In the genomic region with DNA sequence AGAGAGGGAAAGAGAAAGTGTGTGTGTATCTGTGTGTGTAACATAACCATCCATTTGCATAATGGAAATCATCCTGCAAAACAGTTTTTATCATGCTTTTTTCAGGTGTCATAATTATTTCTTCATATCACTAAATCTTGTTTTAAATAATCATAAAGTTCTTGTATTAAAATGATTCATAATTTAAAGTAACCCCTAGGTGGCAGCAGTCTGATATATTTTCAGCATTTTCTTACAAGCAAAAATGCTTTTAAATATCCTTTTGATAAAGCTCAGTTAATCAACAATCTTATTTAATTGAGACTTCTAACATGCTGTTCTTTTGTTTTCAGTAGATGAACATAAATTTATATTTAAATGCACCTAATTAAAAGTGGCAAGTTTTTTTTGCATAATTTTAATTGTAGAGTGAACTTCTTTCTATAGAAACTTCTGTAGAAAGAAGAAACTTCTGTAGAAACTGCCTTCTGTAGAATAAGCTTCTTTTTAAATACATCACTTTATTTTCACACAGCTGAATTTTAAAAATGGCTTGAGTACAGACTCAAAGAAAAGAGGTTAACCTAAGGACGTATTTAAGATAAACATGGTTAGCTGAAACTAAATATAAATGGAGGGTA, we compare ENCODE assay signal across 8 cellular contexts.
A peak's percentile ranks its signal among the peaks of the same experiment; 100 is the strongest.
DNase-seq lines count a peak whose midpoint lies in the region; ATAC-seq, FAIRE-seq and TF ChIP-seq lines count a peak whose summit lies in the region.

No MANE protein-coding gene starts in this region.

- H3K4me3 ChIP-seq in foreskin fibroblast (ENCODE audit: low read depth in 1 of 2, low read length in 2 of 2) (no peak overlapping the region), upper lobe of left lung (no peak overlapping the region)

- H3K36me3 Mint-ChIP-seq in activated CD8-positive, alpha-beta memory T cell treated with anti-CD3 and anti-CD28 coated beads, Interleukin-2, amount 10 ng/mL, durations not matched to agents 7 days and 5 days = peaks cover 31% of the 10 kb centered on the region

- WGBS in upper lobe of left lung, 2 donors = 92 to 97% methylated on average over 1 of the region's 1 CpG

- TF ChIP-seq EP300 in upper lobe of left lung (IDR thresholded peaks at IDR 0.05) = no peak

- H3K27ac Mint-ChIP-seq in activated CD8-positive, alpha-beta memory T cell treated with anti-CD3 and anti-CD28 coated beads, Interleukin-2, amount 10 ng/mL, durations not matched to agents 7 days and 5 days = no peak overlapping the region

- no peak for TF ChIP-seq POLR2A in upper lobe of left lung (IDR thresholded peaks at IDR 0.05)

- H3K4me3 Mint-ChIP-seq in activated CD8-positive, alpha-beta memory T cell treated with anti-CD3 and anti-CD28 coated beads, Interleukin-2, amount 10 ng/mL, durations not matched to agents 7 days and 5 days = no peak overlapping the region

- TF ChIP-seq CTCF in foreskin fibroblast (IDR thresholded peaks at IDR 0.05; ENCODE audit: low read depth, low read length) = peak; percentile 12
- peak in 4 of 6 experiments; percentile 14 to 44 (median 34) for TF ChIP-seq CTCF in upper lobe of left lung (IDR thresholded peaks at IDR 0.05)

- peaks cover 3% of the 10 kb centered on the region for H3K4me1 Mint-ChIP-seq in activated CD8-positive, alpha-beta memory T cell treated with anti-CD3 and anti-CD28 coated beads, Interleukin-2, amount 10 ng/mL, durations not matched to agents 7 days and 5 days

- H3K27me3 ChIP-seq in upper lobe of left lung = no peaks in the 10 kb centered on the region

- peak; percentile 56 to 76 for DNase-seq in AML-193 (lab: John Stamatoyannopoulos, UW)
- DNase-seq in HT1080 (ENCODE audit: low read depth) = peak; percentile 20
- peak; percentile 33 for DNase-seq in RCC 7860 (ENCODE audit: low spot score)
- DNase-seq in foreskin fibroblast = peak in 1 of 2 donors; percentile 45
- no peak for DNase-seq in upper lobe of left lung
- no peak for DNase-seq in activated CD4-positive, alpha-beta T cell treated with anti-CD3 and anti-CD28 coated beads, Interleukin-2, amount 50 U/mL, for 1 hour
- no peak for DNase-seq in activated CD8-positive, alpha-beta memory T cell treated with anti-CD3 and anti-CD28 coated beads, Interleukin-2, amount 10 ng/mL, durations not matched to agents 7 days and 5 days
- no peak for DNase-seq in SKM-1 (lab: John Stamatoyannopoulos, UW; ENCODE audit: unreplicated experiment)

- H3K4me1 ChIP-seq in upper lobe of left lung = no peaks in the 10 kb centered on the region

- no peaks in the 10 kb centered on the region for H3K9me3 Mint-ChIP-seq in activated CD8-positive, alpha-beta memory T cell treated with anti-CD3 and anti-CD28 coated beads, Interleukin-2, amount 10 ng/mL, durations not matched to agents 7 days and 5 days (ENCODE audit: low read depth)

- no peak for ATAC-seq in upper lobe of left lung (ENCODE audit: low FRiP score in 2 of 2)
- no peak for ATAC-seq in activated CD8-positive, alpha-beta memory T cell treated with anti-CD3 and anti-CD28 coated beads, Interleukin-2, amount 10 ng/mL, durations not matched to agents 7 days and 5 days

- H3K36me3 ChIP-seq in upper lobe of left lung = peaks cover 7 to 92% (median 33%) of the 10 kb centered on the region in 4 donors

- H3K27ac ChIP-seq in upper lobe of left lung = no peak overlapping the region

- H3K27me3 Mint-ChIP-seq in activated CD8-positive, alpha-beta memory T cell treated with anti-CD3 and anti-CD28 coated beads, Interleukin-2, amount 10 ng/mL, durations not matched to agents 7 days and 5 days = no peaks in the 10 kb centered on the region

- no peaks in the 10 kb centered on the region for H3K9me3 ChIP-seq in upper lobe of left lung

- FAIRE-seq in RCC 7860 (lab: Jason Lieb, UNC) = peak; percentile 84

- CTCF ChIA-PET in activated CD8-positive, alpha-beta memory T cell treated with anti-CD3 and anti-CD28 coated beads, Interleukin-2, amount 10 ng/mL, durations not matched to agents 7 days and 5 days (lab: Charles Lee) = interaction anchor here (0.8 to 4.0 kb wide), 9 partner anchors 9 to 681 kb away, joined by 3 to 30 read pairs (median 3); no protein-coding TSS in a partner anchor

Comparison
In these comparisons a context has a peak if more than half of its experiments do, and no peak if none do; other contexts are left out.
1. DNase-seq: peak in AML-193 (2 of 2), HT1080 (single experiment) and RCC 7860 (single experiment); none in upper lobe of left lung (0 of 2), activated CD4-positive, alpha-beta T cell treated with anti-CD3 and anti-CD28 coated beads, Interleukin-2, amount 50 U/mL, for 1 hour (single experiment), activated CD8-positive, alpha-beta memory T cell treated with anti-CD3 and anti-CD28 coated beads, Interleukin-2, amount 10 ng/mL, durations not matched to agents 7 days and 5 days (single experiment) and SKM-1 (single experiment).